Comparison of ENCODE assay signal across 12 cellular contexts in genomic region chr6:33433001-33433559, GRCh38. TPM values are rescaled to one million over a fixed set of nuclear protein-coding genes. Genes with fewer than 3 reads are reported as not detected.
DNase-seq lines count a peak whose midpoint lies in the region; ATAC-seq and TF ChIP-seq lines count a peak whose summit lies in the region.
"Had no signal": no experiment of that assay in that cellular context is flagged by ENCODE, and none has a peak within 500 bp of the region (broad histone marks: within the 10 kb centered on the region; RNA-seq: fewer than 3 reads in every experiment).

No MANE protein-coding gene starts in this region.

- H3K4me1 ChIP-seq in BLaER1 treated with 17β-estradiol and CSF1 and Interleukin-3, amounts not matched to agents 10 nM and 100 nM: peaks cover 60 to 74% (median 71%) of the 10 kb centered on the region in 10 experiments
- H3K4me1 ChIP-seq in HEK293 (ENCODE audit: control insufficient read depth, insufficient read depth, low read length): peaks cover 10% of the 10 kb centered on the region

- H3K27ac ChIP-seq in BLaER1 treated with 17β-estradiol and CSF1 and Interleukin-3, amounts not matched to agents 10 nM and 100 nM: peak overlapping the region in 3 of 11 experiments; percentile 7 to 80 (median 74); a peak in 6 of 22 replicates
- H3K27ac ChIP-seq in HEK293 (ENCODE audit: extremely low read depth, low read depth, low read length) (no peak overlapping the region), coronary artery (peak overlapping the region; percentile 66 to 70)

- H3K4me3 ChIP-seq in BLaER1 treated with 17β-estradiol and CSF1 and Interleukin-3, amounts not matched to agents 10 nM and 100 nM: peak overlapping the region in 8 of 10 experiments; percentile 29 to 63 (median 56); a peak in 14 of 20 replicates
- H3K4me3 ChIP-seq in HEK293 (ENCODE audit: low read depth, low read length) (no peak overlapping the region), coronary artery (peak overlapping the region; percentile 27)
- H3K4me3 ChIP-seq: tibial nerve had no signal

- no peaks in the 10 kb centered on the region for H3K27me3 Mint-ChIP-seq in naive thymus-derived CD8-positive, alpha-beta T cell

- ATAC-seq in naive thymus-derived CD8-positive, alpha-beta T cell: no peak
- ATAC-seq: activated CD4-positive, CD25-positive, alpha-beta regulatory T cell treated with anti-CD3 and anti-CD28 coated beads, Interleukin-2, amount 50 U/mL, for 24 hours had no signal

- in situ Hi-C loops in GM13976 (cut with MboI; ENCODE audit: low sequenced_read_pairs, unreplicated experiment): no loop called here

- H3K9me3 Mint-ChIP-seq in naive thymus-derived CD8-positive, alpha-beta T cell: no peaks in the 10 kb centered on the region

- TF ChIP-seq CTCF in HEK293 (tag by site-specific recombination; IDR thresholded peaks at IDR 0.05): no peak
- TF ChIP-seq CTCF in coronary artery (IDR thresholded peaks at IDR 0.05): no peak
- no peak for TF ChIP-seq CTCF in GM13976 (IDR thresholded peaks at IDR 0.05; ENCODE audit: borderline replicate concordance, control extremely low read depth, extremely low read depth, insufficient read depth, missing control alignments)

- H3K4me1 Mint-ChIP-seq in naive thymus-derived CD8-positive, alpha-beta T cell: peaks cover 50 to 60% (median 55%) of the 10 kb centered on the region in 4 donors

- H4K20me1 ChIP-seq in BLaER1 treated with 17β-estradiol and CSF1 and Interleukin-3, amounts not matched to agents 10 nM and 100 nM: peaks cover 0 to 14% (median 0%) of the 10 kb centered on the region in 11 experiments; a peak in 4 of 22 replicates

- POLR2A ChIA-PET in HEK293 (lab: Yijun Ruan, JAX): interaction anchor here (1.0 to 1.3 kb wide), 2 partner anchors 8 to 21 kb away, joined by 3 to 5 read pairs; partner anchors contain the start of gene ZBTB9
- POLR2A ChIA-PET in naive thymus-derived CD8-positive, alpha-beta T cell (lab: Charles Lee): interaction anchor here (4.5 to 5.7 kb wide), 2 partner anchors 21 to 22 kb away, joined by 49 to 52 read pairs; partner anchors contain the start of genes PHF1 and ZBTB9

- DNase-seq in coronary artery (ENCODE audit: low spot score) (no peak), GM13976 (ENCODE audit: low spot score) (no peak), NCI-H1048 (lab: John Stamatoyannopoulos, UW) (no peak), OCI-M2 (lab: John Stamatoyannopoulos, UW; ENCODE audit: unreplicated experiment) (no peak), erythroblast (lab: John Stamatoyannopoulos, UW) (no peak)
- DNase-seq in naive thymus-derived CD8-positive, alpha-beta T cell: no peak
- DNase-seq: NCI-H2081 treated with DMSO at 0.1 percent for 48 hours; stimulated activated CD4-positive, alpha-beta T cell treated with anti-CD3 and anti-CD28 coated beads, Interleukin-2, amount 100 ng/mL, for 24 hours had no signal

- H3K4me2 ChIP-seq in BLaER1 treated with 17β-estradiol and CSF1 and Interleukin-3, amounts not matched to agents 10 nM and 100 nM: peak overlapping the region; percentile 83 to 100 (median 98)

- H3K27ac Mint-ChIP-seq in naive thymus-derived CD8-positive, alpha-beta T cell: peak overlapping the region; percentile 88 to 99 (median 93)

- H3K9ac ChIP-seq in BLaER1 treated with 17β-estradiol and CSF1 and Interleukin-3, amounts not matched to agents 10 nM and 100 nM: peak overlapping the region in 5 of 11 experiments; percentile 23 to 76 (median 48); a peak in 7 of 22 replicates

- peak overlapping the region; percentile 85 to 94 (median 92) for H3K4me3 Mint-ChIP-seq in naive thymus-derived CD8-positive, alpha-beta T cell

- H3K36me3 ChIP-seq in BLaER1 treated with 17β-estradiol and CSF1 and Interleukin-3, amounts not matched to agents 10 nM and 100 nM: peaks cover 27 to 38% (median 34%) of the 10 kb centered on the region in 11 experiments
- peaks cover 8 to 28% of the 10 kb centered on the region in 2 experiments; a peak in 2 of 3 replicates for H3K36me3 ChIP-seq in HEK293 (ENCODE audit: control insufficient read depth in 2 of 2, insufficient read depth in 1 of 2, low read length in 2 of 2)

- no peaks in the 10 kb centered on the region for H3K27me3 ChIP-seq in BLaER1 treated with 17β-estradiol and CSF1 and Interleukin-3, amounts not matched to agents 10 nM and 100 nM
- H3K27me3 ChIP-seq: tibial nerve had no signal

- no peak for TF ChIP-seq POLR2A in erythroblast (IDR thresholded peaks at IDR 0.05; ENCODE audit: low read length)

- CTCF ChIA-PET in HEK293 (lab: Yijun Ruan, JAX): interaction anchor here (0.5 to 1.5 kb wide), 3 partner anchors 14 to 709 kb away, joined by 3 to 6 read pairs (median 3); partner anchors contain the start of gene SYNGAP1

- no peaks in the 10 kb centered on the region for H3K9me3 ChIP-seq in BLaER1 treated with 17β-estradiol and CSF1 and Interleukin-3, amounts not matched to agents 10 nM and 100 nM (replicated peaks in 1 of 11)
- no peaks in the 10 kb centered on the region for H3K9me3 ChIP-seq in HEK293 (ENCODE audit: control insufficient read depth, insufficient read depth, low read depth, low read length)
- H3K9me3 ChIP-seq: tibial nerve had no signal

- peaks cover 0 to 41% (median 0%) of the 10 kb centered on the region in 3 donors for H3K36me3 Mint-ChIP-seq in naive thymus-derived CD8-positive, alpha-beta T cell

TF ChIP-seq in HEK293, 187 proteins besides CTCF, POLR2A, EP300 and RAD21 (continues in another document):
- TF ChIP-seq ZNF830 (tag by site-specific recombination; IDR thresholded peaks at IDR 0.05; ENCODE audit: low read depth) (no peak), KLF17 (tag by site-specific recombination; IDR thresholded peaks at IDR 0.05) (peak; percentile 64), OSR2 (tag by site-specific recombination; IDR thresholded peaks at IDR 0.05) (no peak), ZNF521 (tag by site-specific recombination; IDR thresholded peaks at IDR 0.05) (no peak), EGR2 (tag by site-specific recombination; IDR thresholded peaks at IDR 0.05; ENCODE audit: low read depth) (peak; percentile 79), ZBTB44 (tag by site-specific recombination; IDR thresholded peaks at IDR 0.05) (no peak), ZBTB48 (tag by site-specific recombination; IDR thresholded peaks at IDR 0.05) (peak; percentile 50; the same call in 1 of the 2 replicates), GFI1B (tag by site-specific recombination; IDR thresholded peaks at IDR 0.05) (no peak), ZNF174 (tag by site-specific recombination; IDR thresholded peaks at IDR 0.05) (no peak), GLIS1 (tag by site-specific recombination; IDR thresholded peaks at IDR 0.05) (peak; percentile 64; the same call in 1 of the 2 replicates), ZNF768 (tag by site-specific recombination; IDR thresholded peaks at IDR 0.05) (no peak), ZNF843 (tag by site-specific recombination; IDR thresholded peaks at IDR 0.05) (no peak), ZNF639 (tag by site-specific recombination; IDR thresholded peaks at IDR 0.05) (0 out of 2 replicates have a peak, but pooled peaks have one; percentile 12), ZNF366 (tag by site-specific recombination; conservative IDR thresholded peaks at IDR 0.05) (peak; percentile 74), ZNF530 (tag by site-specific recombination; IDR thresholded peaks at IDR 0.05; ENCODE audit: low read depth) (no peak), SALL2 (tag by site-specific recombination; IDR thresholded peaks at IDR 0.05; ENCODE audit: borderline replicate concordance) (no peak)

RNA-seq across cellular contexts. Expression of gene SYNGAP1, which starts 13.2 kb away (rescaled TPM):
- total RNA-seq in naive thymus-derived CD8-positive, alpha-beta T cell: 10 to 100 TPM; 57.0 to 66.6 TPM
- 1 to 10 TPM in 2 of 3 donors, under 1 TPM in 1; 0.38 to 1.9 (median 1.4) TPM for polyA plus RNA-seq in naive thymus-derived CD8-positive, alpha-beta T cell

RNA-seq across cellular contexts. Expression of gene CUTA, which starts 15.2 kb away (rescaled TPM):
- total RNA-seq in naive thymus-derived CD8-positive, alpha-beta T cell: 100 to 1,000 TPM; 198 to 201 TPM
- 100 to 1,000 TPM; 338 to 441 (median 385) TPM for polyA plus RNA-seq in naive thymus-derived CD8-positive, alpha-beta T cell

RNA-seq across cellular contexts. Expression of gene ZBTB9, which starts 21.3 kb away (rescaled TPM):
- 10 to 100 TPM; 10.6 to 11.9 TPM for total RNA-seq in naive thymus-derived CD8-positive, alpha-beta T cell
- 10 to 100 TPM in 1 of 3 donors, 1 to 10 TPM in 2; 3.7 to 10.4 (median 6.4) TPM for polyA plus RNA-seq in naive thymus-derived CD8-positive, alpha-beta T cell

RNA-seq across cellular contexts. Expression of gene PHF1, which starts 22.3 kb away (rescaled TPM):
- 100 to 1,000 TPM; 213 to 223 TPM for total RNA-seq in naive thymus-derived CD8-positive, alpha-beta T cell
- polyA plus RNA-seq in naive thymus-derived CD8-positive, alpha-beta T cell: 10 to 100 TPM; 44.3 to 71.4 (median 45.3) TPM

RNA-seq across cellular contexts. Expression of gene KIFC1, which starts 41.5 kb away (rescaled TPM):
- total RNA-seq in naive thymus-derived CD8-positive, alpha-beta T cell: 1 to 10 TPM in 1 of 2 experiments, under 1 TPM in 1; 0.60 to 1.2 TPM
- under 1 TPM in 2 of 3 donors, not detected in 1; 0.26 to 0.46 TPM for polyA plus RNA-seq in naive thymus-derived CD8-positive, alpha-beta T cell
